In genomic region chr13:27481766-27482165, GRCh38 we compare ENCODE assay signal across 8 cellular contexts. TPM values are rescaled to one million over a fixed set of nuclear protein-coding genes. Genes with fewer than 3 reads are reported as not detected.
DNase-seq lines count a peak whose midpoint lies in the region; ATAC-seq and TF ChIP-seq lines count a peak whose summit lies in the region.

No MANE protein-coding gene starts in this region.

- H2BK12ac ChIP-seq in neuronal stem cell (ENCODE audit: low read length), result no peak overlapping the region

- peak overlapping the region; percentile 56 for H2AFZ ChIP-seq in neuronal stem cell (ENCODE audit: low read length)

- no peaks in the 10 kb centered on the region for H3K36me3 ChIP-seq in neuronal stem cell (replicated peaks in 1 of 2; ENCODE audit: control insufficient read depth in 2 of 2, insufficient read depth in 2 of 2, low read length in 2 of 2)

- TF ChIP-seq CTCF in Calu3 (IDR thresholded peaks at IDR 0.05; ENCODE audit: unreplicated experiment), result peak; percentile 64
- peak; percentile 88 for TF ChIP-seq CTCF in epithelial cell of esophagus (IDR thresholded peaks at IDR 0.05; ENCODE audit: insufficient read depth, low read depth, low read length, missing control alignments)

- no peak overlapping the region for H3K4ac ChIP-seq in neuronal stem cell (ENCODE audit: low read length)

- DNase-seq in Calu3 (peak; percentile 68), HT-29 (ENCODE audit: low spot score) (peak; percentile 85), SW 1271 (lab: John Stamatoyannopoulos, UW) (peak; percentile 3 to 9), epithelial cell of esophagus (ENCODE audit: low read depth) (peak; percentile 63), neuronal stem cell (ENCODE audit: low spot score) (peak; percentile 56)

- H3K4me3 ChIP-seq in epithelial cell of esophagus (ENCODE audit: low read length), result no peak overlapping the region
- no peak overlapping the region for H3K4me3 ChIP-seq in neuronal stem cell (ENCODE audit: low read length in 2 of 2)

- intact Hi-C loops in Calu3 (cut with micrococcal nuclease; ENCODE audit: unreplicated experiment), result no loop called here

- H3K9me3 Mint-ChIP-seq in Calu3 (ENCODE audit: low read depth, unreplicated experiment), result no peaks in the 10 kb centered on the region

- H4K8ac ChIP-seq in neuronal stem cell (ENCODE audit: low read depth, low read length), result no peak overlapping the region

- H3K4me2 ChIP-seq in neuronal stem cell (ENCODE audit: insufficient read depth, low read length, poor library complexity, severe bottlenecking), result no peak overlapping the region

- BruUV-seq in Calu3 (replicated peaks; lab: Mats Ljungman, UMichigan), result no TSS peak

- no peak overlapping the region for H3K9ac ChIP-seq in neuronal stem cell (ENCODE audit: low read depth, low read length, poor library complexity)

- H4K91ac ChIP-seq in neuronal stem cell (ENCODE audit: low read depth, low read length, poor library complexity), result no peak overlapping the region

- H2BK5ac ChIP-seq in neuronal stem cell (ENCODE audit: low read length), result no peak overlapping the region

- H3K27ac ChIP-seq in neuronal stem cell (replicated peaks; ENCODE audit: low read length), result no peak overlapping the region

- peaks cover 0 to 3% of the 10 kb centered on the region in 2 donors for H3K9me3 ChIP-seq in neuronal stem cell (replicated peaks in 1 of 2; ENCODE audit: control insufficient read depth in 2 of 2, insufficient read depth in 1 of 2, low read depth in 1 of 2, low read length in 2 of 2)

- H3K79me1 ChIP-seq in neuronal stem cell (ENCODE audit: low read depth, low read length), result no peaks in the 10 kb centered on the region

- ATAC-seq in HG03378 (IDR thresholded peaks at IDR 0.05; ENCODE audit: unreplicated experiment), result no peak
- ATAC-seq in HG03469 (IDR thresholded peaks at IDR 0.05; ENCODE audit: unreplicated experiment), result no peak
- ATAC-seq in HG03439 (IDR thresholded peaks at IDR 0.05; ENCODE audit: unreplicated experiment), result no peak

- no peak overlapping the region for H2BK15ac ChIP-seq in neuronal stem cell (ENCODE audit: low read length)

- no peak overlapping the region for H2BK120ac ChIP-seq in neuronal stem cell (ENCODE audit: low read depth, low read length)

- CTCF ChIA-PET in Calu3 (lab: Charles Lee), result no interaction called here

- no peaks in the 10 kb centered on the region for H3K36me3 Mint-ChIP-seq in Calu3 (ENCODE audit: insufficient read depth, unreplicated experiment)

- H3K4me3 Mint-ChIP-seq in Calu3 (ENCODE audit: low read depth, unreplicated experiment), result no peak overlapping the region

- no peak overlapping the region for H3K23ac ChIP-seq in neuronal stem cell (ENCODE audit: low read depth, low read length, poor library complexity)

- H2AK5ac ChIP-seq in neuronal stem cell (ENCODE audit: low read depth, low read length), result no peak overlapping the region

- peaks cover 15% of the 10 kb centered on the region for H3K27me3 Mint-ChIP-seq in Calu3 (ENCODE audit: unreplicated experiment)

- H3K27ac Mint-ChIP-seq in Calu3 (ENCODE audit: unreplicated experiment), result no peak overlapping the region

- H3K4me1 ChIP-seq in neuronal stem cell (ENCODE audit: control insufficient read depth in 2 of 2, insufficient read depth in 1 of 2, low read depth in 1 of 2, low read length in 2 of 2), result peaks cover 0 to 1% of the 10 kb centered on the region in 2 donors

- H3K4me1 Mint-ChIP-seq in Calu3 (ENCODE audit: low read depth, unreplicated experiment), result peaks cover 11% of the 10 kb centered on the region

- no CpG with 5 or more reads among the region's 11 CpGs for WGBS in neuronal stem cell (ENCODE audit: extremely low coverage in 2 of 2, insufficient read length in 2 of 2, insufficient replicate concordance in 1 of 2), 2 donors

- H3K14ac ChIP-seq in neuronal stem cell (ENCODE audit: low read length), result no peak overlapping the region

- peaks cover 0 to 9% (median 0%) of the 10 kb centered on the region in 3 experiments for H3K27me3 ChIP-seq in neuronal stem cell (ENCODE audit: control insufficient read depth in 3 of 3, insufficient read depth in 3 of 3, low read depth in 1 of 3, low read length in 3 of 3)

- H3K18ac ChIP-seq in neuronal stem cell (ENCODE audit: low read length), result no peak overlapping the region

RNA-seq across cellular contexts. Expression of gene MTIF3, which starts 31.4 kb away (rescaled TPM):
- 21.5 and 25.1 TPM in 2 replicates for total RNA-seq in Calu3 (2022)
- total RNA-seq in HT-29 (2014; rRNA removed; shearing (Covaris generic)), result 45.1 and 62.7 TPM in 2 replicates
- polyA plus RNA-seq in neuronal stem cell (2013, experiment 1 of 2), result 80.3 TPM
- 80.7 TPM for polyA plus RNA-seq in neuronal stem cell (2013, experiment 2 of 2)

RNA-seq across cellular contexts. Expression of gene GTF3A, which starts 57.3 kb away (rescaled TPM):
- total RNA-seq in Calu3 (2022), result 89.6 and 95.0 TPM in 2 replicates
- 405 and 541 TPM in 2 replicates for total RNA-seq in HT-29 (2014; rRNA removed; shearing (Covaris generic))
- 99.1 TPM for polyA plus RNA-seq in neuronal stem cell (2013, experiment 1 of 2)
- 101 TPM for polyA plus RNA-seq in neuronal stem cell (2013, experiment 2 of 2)

Comparison
In these comparisons a context has a peak if more than half of its experiments do, and no peak if none do; other contexts are left out.
1. DNase-seq: peak in every context shown above with its lines; median percentile 85 in HT-29; 68 in Calu3; 63 in epithelial cell of esophagus; 56 in neuronal stem cell; 6 in SW 1271.